Comparison of ENCODE assay signal across 27 cellular contexts in genomic region chr5:55702612-55703345, GRCh38. TPM values are rescaled to one million over a fixed set of nuclear protein-coding genes. Genes with fewer than 3 reads are reported as not detected.
A peak's percentile ranks its signal among the peaks of the same experiment; 100 is the strongest.
DNase-seq lines count a peak whose midpoint lies in the region; ATAC-seq and TF ChIP-seq lines count a peak whose summit lies in the region.
"Had no signal": no experiment of that assay in that cellular context is flagged by ENCODE, and none has a peak within 500 bp of the region (broad histone marks: within the 10 kb centered on the region; RNA-seq: fewer than 3 reads in every experiment).

No MANE protein-coding gene starts in this region.

- POLR2A ChIA-PET in OCI-LY7 (lab: Charles Lee), result interaction anchor here (1.8 kb wide), 1 partner anchor 10 kb away, joined by 4 read pairs; no protein-coding TSS in a partner anchor

- CTCF ChIA-PET in OCI-LY7 (lab: Charles Lee; ENCODE audit: unreplicated experiment), result no interaction called here

- no peak for TF ChIP-seq POLR2A in lower leg skin (IDR thresholded peaks at IDR 0.05)

- H3K27ac Mint-ChIP-seq in naive B cell, result peak overlapping the region in 4 of 6 donors; percentile 19 to 86 (median 43)
- H3K27ac Mint-ChIP-seq: activated naive CD4-positive, alpha-beta T cell treated with anti-CD3 and anti-CD28 coated beads for 36 hours; CD8-positive, alpha-beta T cell; natural killer cell had no signal

- no peak overlapping the region for H2AFZ ChIP-seq in OCI-LY7 (ENCODE audit: low read length)

- H3K79me2 ChIP-seq in OCI-LY7 (ENCODE audit: insufficient read depth, low read depth, low read length), result peaks cover 5% of the 10 kb centered on the region; the same call in 1 of the 2 replicates

- peaks cover 9 to 21% (median 20%) of the 10 kb centered on the region in 3 donors for H3K4me1 Mint-ChIP-seq in naive B cell

- no peaks in the 10 kb centered on the region; the same call in 1 of the 2 replicates for H3K9me3 ChIP-seq in OCI-LY7 (ENCODE audit: low read length)
- H3K9me3 ChIP-seq in mucosa of descending colon, result no peaks in the 10 kb centered on the region
- H3K9me3 ChIP-seq: breast epithelium, ovary, transverse colon had no signal

- H3K4me3 ChIP-seq in OCI-LY7 (ENCODE audit: low read depth, low read length, poor library complexity, severe bottlenecking) (no peak overlapping the region), lower leg skin (ENCODE audit: low read depth, poor library complexity, severe bottlenecking) (no peak overlapping the region), mucosa of descending colon (no peak overlapping the region)
- H3K4me3 ChIP-seq: breast epithelium, ovary, transverse colon had no signal

- intact Hi-C loops in OCI-LY7 (cut with micrococcal nuclease; ENCODE audit: unreplicated experiment) (no loop called here), lower leg skin (cut with DNase I; ENCODE audit: low total_unique reads) (no loop called here), mucosa of descending colon (cut with DNase I, micrococcal nuclease) (no loop called here)

- DNase-seq in OCI-LY7 (ENCODE audit: low spot score), result peak; percentile 34
- peak; percentile 17 for DNase-seq in naive B cell
- DNase-seq in lower leg skin (ENCODE audit: low spot score in 2 of 2), result no peak
- no peak for DNase-seq in HuH-7.5 (ENCODE audit: low spot score)
- no peak for DNase-seq in mucosa of descending colon
- DNase-seq: activated CD8-positive, alpha-beta memory T cell treated with anti-CD3 and anti-CD28 coated beads for 24 hours; activated naive CD4-positive, alpha-beta T cell treated with anti-CD3 and anti-CD28 coated beads for 36 hours; activated T-cell treated with anti-CD3 and anti-CD28 coated beads, Interleukin-2, amount 50 U/mL, for 48 hours; amniotic stem cell; CD8-positive, alpha-beta T cell; cortex of kidney; GDM1; glutamatergic neuron; HCEC 1CT; Kasumi-1; left colon; natural killer cell; NCI-H1105 treated with DMSO at 0.1 percent for 48 hours; NCI-H446 treated with DMSO at 0.1 percent for 48 hours; NK-92 treated with Interleukin-12 subunit alpha and Interleukin-12 subunit beta, amount 100 ng/mL, for 24 hours; ovary; right cardiac atrium; transverse colon had no signal

- no peaks in the 10 kb centered on the region for H3K27me3 Mint-ChIP-seq in naive B cell

- no peaks in the 10 kb centered on the region for H3K9me2 ChIP-seq in OCI-LY7 (ENCODE audit: insufficient read depth, low read length)

- peak; percentile 40 for ATAC-seq in GM18858 (IDR thresholded peaks at IDR 0.05; ENCODE audit: unreplicated experiment)
- peak; percentile 42 for ATAC-seq in HG02870 (IDR thresholded peaks at IDR 0.05; ENCODE audit: unreplicated experiment)
- peak; percentile 79 to 85 for ATAC-seq in naive B cell (ENCODE audit: low read depth in 2 of 2)
- ATAC-seq in mucosa of descending colon, result no peak
- ATAC-seq: CD8-positive, alpha-beta T cell; left colon; natural killer cell; right cardiac atrium had no signal

- no peak overlapping the region for H3K4me3 Mint-ChIP-seq in naive B cell
- H3K4me3 Mint-ChIP-seq: activated naive CD4-positive, alpha-beta T cell treated with anti-CD3 and anti-CD28 coated beads for 36 hours; CD8-positive, alpha-beta T cell; natural killer cell had no signal

- BruUV-seq in OCI-LY7 (replicated peaks; lab: Mats Ljungman, UMichigan), result no TSS peak

- H3K27ac ChIP-seq in OCI-LY7 (ENCODE audit: low read depth, low read length, poor library complexity, severe bottlenecking), result peak overlapping the region; percentile 30
- H3K27ac ChIP-seq: breast epithelium, ovary, RWPE1, transverse colon had no signal

- WGBS in lower leg skin, 2 donors, result 36 to 40% methylated on average over 1 of the region's 1 CpG

- H3K36me3 ChIP-seq in OCI-LY7 (ENCODE audit: insufficient read depth, low read length) (peaks cover 38% of the 10 kb centered on the region), mucosa of descending colon (ENCODE audit: low read depth) (no peaks in the 10 kb centered on the region)
- H3K36me3 ChIP-seq: breast epithelium, ovary had no signal

- H3K36me3 Mint-ChIP-seq in naive B cell, result peaks cover 0 to 4% of the 10 kb centered on the region in 2 donors
- H3K36me3 Mint-ChIP-seq: natural killer cell had no signal

- H3K4me1 ChIP-seq in OCI-LY7 (ENCODE audit: insufficient read depth, low read length, poor library complexity, severe bottlenecking) (peaks cover 11% of the 10 kb centered on the region), mucosa of descending colon (ENCODE audit: low read depth) (no peaks in the 10 kb centered on the region)
- H3K4me1 ChIP-seq: breast epithelium had no signal

- H4K20me1 ChIP-seq in OCI-LY7 (ENCODE audit: insufficient read depth, low read length), result no peaks in the 10 kb centered on the region

- H3K9me3 Mint-ChIP-seq in naive B cell, result no peaks in the 10 kb centered on the region
- H3K9me3 Mint-ChIP-seq: activated naive CD4-positive, alpha-beta T cell treated with anti-CD3 and anti-CD28 coated beads for 36 hours; CD8-positive, alpha-beta T cell; natural killer cell had no signal

- TF ChIP-seq CTCF in OCI-LY7 (conservative IDR thresholded peaks at IDR 0.05; ENCODE audit: low read length) (no peak), lower leg skin (IDR thresholded peaks at IDR 0.05) (no peak), mucosa of descending colon (IDR thresholded peaks at IDR 0.05) (no peak)

- peak overlapping the region; percentile 9; the same call in 1 of the 2 replicates for H3K4me2 ChIP-seq in OCI-LY7 (ENCODE audit: low read length)

RNA-seq across cellular contexts. Expression of gene SLC38A9, which starts 9.3 kb away (rescaled TPM):
- 16.4 and 20.1 TPM in 2 replicates for total RNA-seq in OCI-LY7 (2014; rRNA removed; shearing (Covaris generic))
- total RNA-seq in OCI-LY7 (2022), result 27.7 and 30.3 TPM in 2 replicates
- 10 to 100 TPM; 13.2 to 17.7 (median 15.2) TPM for polyA plus RNA-seq in naive B cell (ENCODE audit: low read depth in 6 of 6)
- total RNA-seq in lower leg skin, result 10 to 100 TPM in 3 of 4 donors, 1 to 10 TPM in 1; 8.5 to 21.3 (median 16.7) TPM
- 10 to 100 TPM; 20.2 to 28.1 (median 20.6) TPM for total RNA-seq in mucosa of descending colon

RNA-seq across cellular contexts. Expression of gene DDX4, which starts 35.1 kb away (rescaled TPM):
- total RNA-seq in OCI-LY7 (2014; rRNA removed; shearing (Covaris generic)), result not detected in 2 replicates
- total RNA-seq in OCI-LY7 (2022) (not detected in 2 replicates), lower leg skin (not detected), mucosa of descending colon (not detected)
- not detected for polyA plus RNA-seq in naive B cell (ENCODE audit: low read depth in 6 of 6)
- total RNA-seq: breast epithelium; CD8-positive, alpha-beta T cell; left colon; natural killer cell; ovary; right cardiac atrium; transverse colon had no signal
- polyA plus RNA-seq: right cardiac atrium had no signal

Comparison
In these comparisons a context has a peak if more than half of its experiments do, and no peak if none do; other contexts are left out.
1. DNase-seq: peak in OCI-LY7 (single experiment) and naive B cell (single experiment); none in lower leg skin (0 of 2), HuH-7.5 (single experiment) and mucosa of descending colon (0 of 3).